In genomic region chr19:40798223-40798996, GRCh38 we compare ENCODE assay signal across 1 cellular context.
TF ChIP-seq lines count a peak whose summit lies in the region.

No MANE protein-coding gene starts in this region.

TF ChIP-seq in HEK293, 187 proteins besides CTCF, POLR2A, EP300 and RAD21 (continued from another document and continues in another):
- TF ChIP-seq ZNF513 (tag by site-specific recombination; IDR thresholded peaks at IDR 0.05) (no peak), ZNF132 (tag by site-specific recombination; IDR thresholded peaks at IDR 0.05; ENCODE audit: borderline replicate concordance) (no peak), ZNF549 (tag by site-specific recombination; IDR thresholded peaks at IDR 0.05) (no peak), PBX3 (CRISPR knock-in tag; IDR thresholded peaks at IDR 0.05) (no peak), GLIS1 (tag by site-specific recombination; IDR thresholded peaks at IDR 0.05) (peak; percentile 86), ZNF501 (tag by site-specific recombination; IDR thresholded peaks at IDR 0.05) (peak; percentile 80), ZNF350 (tag by site-specific recombination; IDR thresholded peaks at IDR 0.05) (no peak), ZNF621 (tag by site-specific recombination; IDR thresholded peaks at IDR 0.05) (no peak), PATZ1 (tag by site-specific recombination; IDR thresholded peaks at IDR 0.05) (peak; percentile 100), MEIS1 (CRISPR knock-in tag; IDR thresholded peaks at IDR 0.05; ENCODE audit: borderline replicate concordance) (no peak), GLI2 (tag by site-specific recombination; IDR thresholded peaks at IDR 0.05; ENCODE audit: borderline replicate concordance, low read depth) (no peak), ZNF239 (tag by site-specific recombination; IDR thresholded peaks at IDR 0.05) (no peak), ZFP3 (tag by site-specific recombination; IDR thresholded peaks at IDR 0.05; ENCODE audit: low read depth) (no peak), ZNF660 (tag by site-specific recombination; IDR thresholded peaks at IDR 0.05) (no peak; the same call in none of the 2 replicates), GLI4 (tag by site-specific recombination; IDR thresholded peaks at IDR 0.05) (no peak), ZFP37 (tag by site-specific recombination; IDR thresholded peaks at IDR 0.05) (peak; percentile 86; the same call in 1 of the 2 replicates), REST (tag by site-specific recombination; IDR thresholded peaks at IDR 0.05) (no peak), ZBTB21 (tag by site-specific recombination; IDR thresholded peaks at IDR 0.05) (peak; percentile 68), ZNF48 (tag by site-specific recombination; IDR thresholded peaks at IDR 0.05) (no peak), ZNF529 (tag by site-specific recombination; IDR thresholded peaks at IDR 0.05; ENCODE audit: insufficient replicate concordance) (no peak), ZNF510 (tag by site-specific recombination; IDR thresholded peaks at IDR 0.05; ENCODE audit: insufficient replicate concordance) (no peak), ATF2 (tag by site-specific recombination; IDR thresholded peaks at IDR 0.05; ENCODE audit: low read depth) (peak; percentile 21; the same call in 1 of the 2 replicates), FEZF1 (tag by site-specific recombination; IDR thresholded peaks at IDR 0.05) (0 out of 2 replicates have a peak, but pooled peaks have one; percentile 14), YY2 (tag by site-specific recombination; IDR thresholded peaks at IDR 0.05) (peak; percentile 54), ZNF639 (tag by site-specific recombination; IDR thresholded peaks at IDR 0.05) (no peak), ZNF433 (tag by site-specific recombination; IDR thresholded peaks at IDR 0.05; ENCODE audit: low read depth) (no peak), ZNF37A (tag by site-specific recombination; IDR thresholded peaks at IDR 0.05) (no peak), SETDB1 (IDR thresholded peaks at IDR 0.05; ENCODE audit: insufficient read length, low read length) (no peak), ZNF341 (tag by site-specific recombination; IDR thresholded peaks at IDR 0.05; ENCODE audit: low read depth) (peak; percentile 81), KLF9 (tag by site-specific recombination; IDR thresholded peaks at IDR 0.05; ENCODE audit: low read depth) (peak; percentile 97), ZBTB26 (tag by site-specific recombination; optimal IDR thresholded peaks at IDR 0.05) (peak; percentile 93), IKZF3 (tag by site-specific recombination; IDR thresholded peaks at IDR 0.05) (no peak), PRDM6 (tag by site-specific recombination; IDR thresholded peaks at IDR 0.05) (no peak), ZBTB17 (tag by site-specific recombination; IDR thresholded peaks at IDR 0.05) (peak; percentile 95), ZSCAN30 (tag by site-specific recombination; IDR thresholded peaks at IDR 0.05) (no peak), PRDM1 (tag by site-specific recombination; IDR thresholded peaks at IDR 0.05) (peak; percentile 88), ZNF626 (tag by site-specific recombination; IDR thresholded peaks at IDR 0.05) (no peak), AEBP2 (tag by site-specific recombination; IDR thresholded peaks at IDR 0.05; ENCODE audit: borderline replicate concordance) (no peak), ZNF791 (tag by site-specific recombination; IDR thresholded peaks at IDR 0.05) (no peak), ZBTB49 (tag by site-specific recombination; IDR thresholded peaks at IDR 0.05; ENCODE audit: low read depth) (no peak), KLF8 (tag by site-specific recombination; IDR thresholded peaks at IDR 0.05) (peak; percentile 99), ZNF223 (tag by site-specific recombination; IDR thresholded peaks at IDR 0.05) (peak; percentile 98), REPIN1 (tag by site-specific recombination; IDR thresholded peaks at IDR 0.05; ENCODE audit: low read depth) (peak; percentile 73; the same call in 1 of the 2 replicates), ZNF558 (tag by site-specific recombination; IDR thresholded peaks at IDR 0.05) (peak; percentile 54; the same call in 1 of the 2 replicates), ZBTB20 (tag by site-specific recombination; IDR thresholded peaks at IDR 0.05) (peak; percentile 97), RBAK (tag by site-specific recombination; IDR thresholded peaks at IDR 0.05) (no peak), ZNF747 (tag by site-specific recombination; IDR thresholded peaks at IDR 0.05) (no peak), SCRT1 (tag by site-specific recombination; IDR thresholded peaks at IDR 0.05; ENCODE audit: borderline replicate concordance) (no peak), ZBTB48 (tag by site-specific recombination; IDR thresholded peaks at IDR 0.05) (peak; percentile 79)
